9 cellular contexts compared by ENCODE assay signal in the genomic region with DNA sequence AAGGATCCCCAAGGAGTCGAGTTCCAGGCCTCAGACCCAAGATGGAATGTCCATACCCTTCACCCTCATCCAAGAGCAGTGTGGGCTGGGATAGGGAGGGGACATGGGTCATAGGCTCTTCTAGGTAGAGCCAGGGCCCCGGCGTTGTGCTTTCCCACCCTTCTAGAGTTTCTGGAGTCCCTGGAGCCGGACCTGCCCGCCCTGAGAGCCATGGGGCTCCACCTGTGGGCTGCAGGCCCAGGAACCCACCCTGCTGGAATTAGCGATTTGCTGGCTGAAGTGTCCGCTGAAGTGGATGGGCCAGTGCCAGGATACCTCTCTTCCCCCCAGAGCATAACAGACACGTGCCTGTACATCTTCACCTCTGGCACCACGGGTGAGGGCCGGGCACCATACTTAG. TPM values are rescaled to one million over a fixed set of nuclear protein-coding genes. Genes with fewer than 3 reads are reported as not detected.
A peak's percentile ranks its signal among the peaks of the same experiment; 100 is the strongest.
DNase-seq lines count a peak whose midpoint lies in the region; ATAC-seq and TF ChIP-seq lines count a peak whose summit lies in the region.
"Had no signal": no experiment of that assay in that cellular context is flagged by ENCODE, and none has a peak within 500 bp of the region (broad histone marks: within the 10 kb centered on the region; RNA-seq: fewer than 3 reads in every experiment).

No MANE protein-coding gene starts in this region.

- H3K4me3 ChIP-seq in AG04449 (ENCODE audit: low read depth, low read length) (peak overlapping the region; percentile 64), colonic mucosa (peak overlapping the region; percentile 90), muscle layer of colon (ENCODE audit: low read depth in 1 of 2, low read length in 2 of 2) (peak overlapping the region; percentile 73 to 98)
- peak overlapping the region; percentile 52; the same call in 1 of the 2 replicates for H3K4me3 ChIP-seq in Jurkat, Clone E6-1 (ENCODE audit: low read length)

- peak overlapping the region; percentile 91 for H3K27ac ChIP-seq in colonic mucosa
- H3K27ac ChIP-seq in muscle layer of colon (ENCODE audit: low read depth, low read length) = peak overlapping the region; percentile 94

- CTCF ChIA-PET in AG04449 (lab: Yijun Ruan, JAX) = interaction anchor here (0.5 to 2.1 kb wide), 3 partner anchors 99 to 210 kb away, joined by 3 to 15 read pairs (median 3); partner anchors contain the start of gene RAB13

- H3K9ac ChIP-seq in colonic mucosa (ENCODE audit: low read depth in 2 of 2, low read length in 2 of 2) = peak overlapping the region; percentile 39 to 81
- H3K9ac ChIP-seq in muscle layer of colon (ENCODE audit: low read length) = peak overlapping the region; percentile 55

- H3K9me3 ChIP-seq in colonic mucosa (no peaks in the 10 kb centered on the region), muscle layer of colon (ENCODE audit: low read length) (no peaks in the 10 kb centered on the region)

- no peaks in the 10 kb centered on the region for H3K27me3 ChIP-seq in colonic mucosa
- H3K27me3 ChIP-seq in muscle layer of colon (ENCODE audit: control insufficient read depth in 1 of 2, insufficient read depth in 2 of 2, low read length in 2 of 2) = no peaks in the 10 kb centered on the region

- TF ChIP-seq CTCF in AG04449 (IDR thresholded peaks at IDR 0.05; ENCODE audit: insufficient read depth, low read length, missing control alignments) (no peak), colonic mucosa (IDR thresholded peaks at IDR 0.05) (no peak)

- no peak for DNase-seq in AG04449 (ENCODE audit: low read depth, low spot score)
- no peak for DNase-seq in Jurkat, Clone E6-1 (ENCODE audit: low read depth, low spot score)
- DNase-seq in colonic mucosa = no peak
- no peak for DNase-seq in G401 (ENCODE audit: low spot score)
- DNase-seq in NCI-H187 (lab: John Stamatoyannopoulos, UW) = no peak
- DNase-seq: NCI-H446 treated with DMSO at 0.1 percent for 48 hours had no signal

- intact Hi-C loops in colonic mucosa (cut with DNase I) = no loop called here

- in situ Hi-C loops in G401 (cut with HindIII; ENCODE audit: low sequenced_read_pairs) = no loop called here

- H3K36me3 ChIP-seq in colonic mucosa (no peaks in the 10 kb centered on the region), muscle layer of colon (ENCODE audit: insufficient read depth, low read length) (peaks cover 26% of the 10 kb centered on the region)

- H3K4me1 ChIP-seq in colonic mucosa (no peaks in the 10 kb centered on the region), muscle layer of colon (ENCODE audit: insufficient read depth, low read length) (peaks cover 30% of the 10 kb centered on the region)

- POLR2A ChIA-PET in AG04449 (lab: Yijun Ruan, JAX) = no interaction called here

- no peak for ATAC-seq in HG03378 (IDR thresholded peaks at IDR 0.05; ENCODE audit: unreplicated experiment)
- no peak for ATAC-seq in HG02852 (IDR thresholded peaks at IDR 0.05; ENCODE audit: unreplicated experiment)

RNA-seq across cellular contexts. Expression of gene SLC27A3, which starts 1.1 kb away (rescaled TPM):
- polyA plus RNA-seq in Jurkat, Clone E6-1 (2012; ENCODE audit: insufficient read depth, insufficient read length) = 6.4 TPM
- 10 to 100 TPM; 24.1 to 27.9 TPM for total RNA-seq in colonic mucosa
- 1.4 and 5.4 TPM in 2 replicates for total RNA-seq in G401 (2014; rRNA removed; shearing (Covaris generic))

RNA-seq across cellular contexts. Expression of gene INTS3, which starts 48.5 kb away (rescaled TPM):
- polyA plus RNA-seq in Jurkat, Clone E6-1 (2012; ENCODE audit: insufficient read depth, insufficient read length) = 29.6 TPM
- 10 to 100 TPM; 25.5 to 53.1 TPM for total RNA-seq in colonic mucosa
- 20.7 and 21.1 TPM in 2 replicates for total RNA-seq in G401 (2014; rRNA removed; shearing (Covaris generic))
